34 cellular contexts compared by ENCODE assay signal in the genomic region with DNA sequence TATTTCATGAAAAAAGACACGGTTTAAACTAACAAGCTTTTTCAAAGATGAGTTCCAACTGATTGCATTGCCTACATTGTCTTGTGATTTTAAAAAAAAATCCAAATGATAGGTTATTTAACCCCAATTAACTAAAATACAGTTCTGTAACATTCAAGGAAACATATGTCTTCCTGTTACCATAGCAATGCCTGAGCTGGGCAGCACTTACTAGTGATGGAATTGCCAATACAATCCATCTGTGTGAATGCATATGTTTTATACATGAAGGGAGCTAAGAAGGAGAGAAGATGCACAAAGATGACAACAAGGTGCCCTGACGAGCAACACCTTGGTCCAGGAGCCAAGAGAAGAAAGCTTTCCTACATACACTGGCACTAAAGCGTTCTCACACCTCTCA.
"Had no signal": no experiment of that assay in that cellular context is flagged by ENCODE, and none has a peak within 500 bp of the region (broad histone marks: within the 10 kb centered on the region; RNA-seq: fewer than 3 reads in every experiment).

No MANE protein-coding gene starts in this region.

- H3K9me3 ChIP-seq: adrenal gland, ascending aorta, breast epithelium had no signal

- H3K27me3 ChIP-seq: adrenal gland, ascending aorta, brain microvascular endothelial cell, breast epithelium had no signal

- H3K4me1 Mint-ChIP-seq: activated B cell treated with CpG ODN at 0.5 μM for 24 hours; activated CD4-positive, alpha-beta T cell treated with anti-CD3 and anti-CD28 coated beads, Interleukin-2, amount 10 ng/mL, durations not matched to agents 24 days and 14 days; activated naive CD8-positive, alpha-beta T cell treated with anti-CD3 and anti-CD28 coated beads for 36 hours; activated T-helper 17 cell treated with anti-CD3 and anti-CD28 coated beads, Interleukin-2, amount 50 U/mL, for 72 hours had no signal

- ATAC-seq: activated CD8-positive, alpha-beta T cell treated with anti-CD3 and anti-CD28 coated beads for 36 hours; activated naive CD4-positive, alpha-beta T cell treated with anti-CD3 and anti-CD28 coated beads, Interleukin-2, amount 50 U/mL, for 72 hours; activated T-cell treated with anti-CD3 and anti-CD28 coated beads, Interleukin-2, amount 50 U/mL, for 4 hours; activated T-cell treated with anti-CD3 and anti-CD28 coated beads, Interleukin-2, amount 50 U/mL, for 72 hours; activated T-helper 17 cell treated with anti-CD3 and anti-CD28 coated beads, Interleukin-2, amount 50 U/mL, for 72 hours had no signal

- H3K9me3 Mint-ChIP-seq: activated B cell treated with CpG ODN at 0.5 μM for 24 hours; activated CD4-positive, alpha-beta memory T cell treated with anti-CD3 and anti-CD28 coated beads for 36 hours; activated CD4-positive, alpha-beta T cell treated with anti-CD3 and anti-CD28 coated beads, Interleukin-2, amount 10 ng/mL, durations not matched to agents 24 days and 14 days; activated CD8-positive, alpha-beta T cell treated with anti-CD3 and anti-CD28 coated beads for 36 hours; activated naive CD4-positive, alpha-beta T cell treated with anti-CD3 and anti-CD28 coated beads for 36 hours; activated naive CD4-positive, alpha-beta T cell treated with anti-CD3 and anti-CD28 coated beads, Interleukin-2, amount 50 U/mL, for 72 hours; activated naive CD8-positive, alpha-beta T cell treated with anti-CD3 and anti-CD28 coated beads for 36 hours; activated T-cell treated with anti-CD3 and anti-CD28 coated beads, Interleukin-2, amount 50 U/mL, for 4 hours; activated T-cell treated with anti-CD3 and anti-CD28 coated beads, Interleukin-2, amount 50 U/mL, for 72 hours; activated T-helper 1 cell treated with anti-CD3 and anti-CD28 coated beads, Interleukin-12 subunit alpha, Interleukin-12 subunit beta, Interleukin-2, Interleukin-4 antibody, amounts not matched to agents 30 ng/mL and 10 ng/mL and 1 ng/mL, durations not matched to agents 14 hours and 24 hours and 36 hours; activated T-helper 17 cell treated with anti-CD3 and anti-CD28 coated beads, Interleukin-2, amount 50 U/mL, for 72 hours; T-helper 1 cell treated with Interleukin-12 subunit alpha and Interleukin-12 subunit beta and Interleukin-4 antibody, amounts not matched to agents 30 μg/mL and 1 μg/mL, for 36 hours; T-helper 2 cell treated with Interferon-gamma antibody and Interleukin-4, amounts not matched to agents 5 μg/mL and 100 μg/mL, for 36 hours had no signal

- H3K36me3 Mint-ChIP-seq: activated CD4-positive, alpha-beta memory T cell treated with anti-CD3 and anti-CD28 coated beads for 36 hours; activated naive CD4-positive, alpha-beta T cell treated with anti-CD3 and anti-CD28 coated beads, Interleukin-2, amount 50 U/mL, for 72 hours; activated naive CD8-positive, alpha-beta T cell treated with anti-CD3 and anti-CD28 coated beads for 36 hours had no signal

- DNase-seq: activated B cell treated with CpG ODN at 0.5 μM for 24 hours; activated CD4-positive, alpha-beta memory T cell treated with anti-CD3 and anti-CD28 coated beads for 36 hours; activated CD4-positive, alpha-beta T cell treated with anti-CD3 and anti-CD28 coated beads for 4 hours; activated CD4-positive, alpha-beta T cell treated with anti-CD3 and anti-CD28 coated beads, Interleukin-2, amount 10 ng/mL, durations not matched to agents 24 days and 14 days; activated CD4-positive, alpha-beta T cell treated with anti-CD3 and anti-CD28 coated beads, Interleukin-2, amount 50 U/mL, for 1 hour; activated CD4-positive, alpha-beta T cell treated with anti-CD3 and anti-CD28 coated beads, Interleukin-2, amount 50 U/mL, for 4 hours; activated CD4-positive, CD25-positive, alpha-beta regulatory T cell treated with anti-CD3 and anti-CD28 coated beads, Interleukin-2, amount 50 U/mL, for 72 hours; activated CD8-positive, alpha-beta memory T cell treated with anti-CD3 and anti-CD28 coated beads, Interleukin-2, amount 50 U/mL, for 4 hours; activated CD8-positive, alpha-beta T cell treated with anti-CD3 and anti-CD28 coated beads for 36 hours; activated effector memory CD4-positive, alpha-beta T cell treated with anti-CD3 and anti-CD28 coated beads, Interleukin-2, amount 50 U/mL, for 16 hours; activated gamma-delta T cell treated with Interleukin-2 at 50 U/mL for 16 hours; activated naive CD4-positive, alpha-beta T cell; activated naive CD4-positive, alpha-beta T cell treated with anti-CD3 and anti-CD28 coated beads for 36 hours; activated naive CD4-positive, alpha-beta T cell treated with anti-CD3 and anti-CD28 coated beads, Interleukin-2, amount 50 U/mL, for 16 hours; activated naive CD8-positive, alpha-beta T cell treated with anti-CD3 and anti-CD28 coated beads for 36 hours; activated T-cell treated with anti-CD3 and anti-CD28 coated beads for 4 hours; activated T-cell treated with anti-CD3 and anti-CD28 coated beads, Interleukin-2, amount 50 U/mL, for 1 hour; activated T-cell treated with anti-CD3 and anti-CD28 coated beads, Interleukin-2, amount 50 U/mL, for 4 hours; activated T-cell treated with anti-CD3 and anti-CD28 coated beads, Interleukin-2, amount 50 U/mL, for 72 hours; adrenal gland; amniotic stem cell; brain microvascular endothelial cell; central memory CD4-positive, alpha-beta T cell; T-helper 1 cell; T-helper 2 cell; T-helper 9 cell had no signal

- H3K4me3 ChIP-seq: adrenal gland, ascending aorta, breast epithelium had no signal

- H3K4me3 Mint-ChIP-seq: activated B cell treated with CpG ODN at 0.5 μM for 24 hours; activated CD4-positive, alpha-beta memory T cell treated with anti-CD3 and anti-CD28 coated beads for 36 hours; activated CD4-positive, alpha-beta T cell treated with anti-CD3 and anti-CD28 coated beads, Interleukin-2, amount 10 ng/mL, durations not matched to agents 24 days and 14 days; activated CD8-positive, alpha-beta T cell treated with anti-CD3 and anti-CD28 coated beads for 36 hours; activated naive CD4-positive, alpha-beta T cell treated with anti-CD3 and anti-CD28 coated beads for 36 hours; activated naive CD8-positive, alpha-beta T cell treated with anti-CD3 and anti-CD28 coated beads for 36 hours; activated T-cell treated with anti-CD3 and anti-CD28 coated beads, Interleukin-2, amount 50 U/mL, for 4 hours; activated T-cell treated with anti-CD3 and anti-CD28 coated beads, Interleukin-2, amount 50 U/mL, for 72 hours; activated T-helper 1 cell treated with anti-CD3 and anti-CD28 coated beads, Interleukin-12 subunit alpha, Interleukin-12 subunit beta, Interleukin-2, Interleukin-4 antibody, amounts not matched to agents 30 ng/mL and 10 ng/mL and 1 ng/mL, durations not matched to agents 14 hours and 24 hours and 36 hours; activated T-helper 17 cell treated with anti-CD3 and anti-CD28 coated beads, Interleukin-2, amount 50 U/mL, for 72 hours; T-helper 1 cell treated with Interleukin-12 subunit alpha and Interleukin-12 subunit beta and Interleukin-4 antibody, amounts not matched to agents 30 μg/mL and 1 μg/mL, for 36 hours; T-helper 2 cell treated with Interferon-gamma antibody and Interleukin-4, amounts not matched to agents 5 μg/mL and 100 μg/mL, for 36 hours had no signal

- H3K36me3 ChIP-seq: adrenal gland, brain microvascular endothelial cell, breast epithelium had no signal

- H3K4me1 ChIP-seq: adrenal gland, ascending aorta, breast epithelium had no signal

- H3K27ac ChIP-seq: adrenal gland, ascending aorta, brain microvascular endothelial cell, breast epithelium, VCaP had no signal

- H3K27ac Mint-ChIP-seq: activated B cell treated with CpG ODN at 0.5 μM for 24 hours; activated CD4-positive, alpha-beta memory T cell treated with anti-CD3 and anti-CD28 coated beads for 36 hours; activated CD4-positive, alpha-beta T cell treated with anti-CD3 and anti-CD28 coated beads, Interleukin-2, amount 10 ng/mL, durations not matched to agents 24 days and 14 days; activated CD8-positive, alpha-beta T cell treated with anti-CD3 and anti-CD28 coated beads for 36 hours; activated naive CD4-positive, alpha-beta T cell treated with anti-CD3 and anti-CD28 coated beads for 36 hours; activated naive CD4-positive, alpha-beta T cell treated with anti-CD3 and anti-CD28 coated beads, Interleukin-2, amount 50 U/mL, for 72 hours; activated naive CD8-positive, alpha-beta T cell treated with anti-CD3 and anti-CD28 coated beads for 36 hours; activated T-cell treated with anti-CD3 and anti-CD28 coated beads, Interleukin-2, amount 50 U/mL, for 72 hours; activated T-helper 1 cell treated with anti-CD3 and anti-CD28 coated beads, Interleukin-12 subunit alpha, Interleukin-12 subunit beta, Interleukin-2, Interleukin-4 antibody, amounts not matched to agents 30 ng/mL and 10 ng/mL and 1 ng/mL, durations not matched to agents 14 hours and 24 hours and 36 hours; activated T-helper 17 cell treated with anti-CD3 and anti-CD28 coated beads, Interleukin-2, amount 50 U/mL, for 72 hours; T-helper 1 cell treated with Interleukin-12 subunit alpha and Interleukin-12 subunit beta and Interleukin-4 antibody, amounts not matched to agents 30 μg/mL and 1 μg/mL, for 36 hours; T-helper 2 cell treated with Interferon-gamma antibody and Interleukin-4, amounts not matched to agents 5 μg/mL and 100 μg/mL, for 36 hours had no signal
